23 cellular contexts compared by ENCODE assay signal in genomic region chr2:175955168-175955567, GRCh38.
"Had no signal": no experiment of that assay in that cellular context is flagged by ENCODE, and none has a peak within 500 bp of the region (broad histone marks: within the 10 kb centered on the region; RNA-seq: fewer than 3 reads in every experiment).

No MANE protein-coding gene starts in this region.

- H3K27ac ChIP-seq: breast epithelium, SJSA1 had no signal

- H3K9me3 Mint-ChIP-seq: activated naive CD4-positive, alpha-beta T cell treated with anti-CD3 and anti-CD28 coated beads, Interleukin-2, amount 50 U/mL, for 24 hours; activated T-helper 1 cell treated with anti-CD3 and anti-CD28 coated beads, Interleukin-12 subunit alpha, Interleukin-12 subunit beta, Interleukin-2, Interleukin-4 antibody, amounts not matched to agents 30 ng/mL and 10 ng/mL and 1 ng/mL, durations not matched to agents 14 hours and 24 hours and 36 hours; T-helper 1 cell treated with Interleukin-12 subunit alpha and Interleukin-12 subunit beta and Interleukin-4 antibody, amounts not matched to agents 30 μg/mL and 1 μg/mL, for 36 hours had no signal

- H3K4me1 ChIP-seq: breast epithelium, SJSA1 had no signal

- H3K4me3 Mint-ChIP-seq: activated CD8-positive, alpha-beta T cell treated with anti-CD3 and anti-CD28 coated beads for 36 hours; activated naive CD4-positive, alpha-beta T cell treated with anti-CD3 and anti-CD28 coated beads, Interleukin-2, amount 50 U/mL, for 24 hours; activated T-helper 1 cell treated with anti-CD3 and anti-CD28 coated beads, Interleukin-12 subunit alpha, Interleukin-12 subunit beta, Interleukin-2, Interleukin-4 antibody, amounts not matched to agents 30 ng/mL and 10 ng/mL and 1 ng/mL, durations not matched to agents 14 hours and 24 hours and 36 hours; T-helper 1 cell treated with Interleukin-12 subunit alpha and Interleukin-12 subunit beta and Interleukin-4 antibody, amounts not matched to agents 30 μg/mL and 1 μg/mL, for 36 hours had no signal

- H3K27me3 Mint-ChIP-seq: activated CD8-positive, alpha-beta T cell treated with anti-CD3 and anti-CD28 coated beads for 36 hours; activated naive CD4-positive, alpha-beta T cell treated with anti-CD3 and anti-CD28 coated beads, Interleukin-2, amount 50 U/mL, for 24 hours had no signal

- H3K27me3 ChIP-seq: breast epithelium, SJSA1 had no signal

- H3K27ac Mint-ChIP-seq: activated CD8-positive, alpha-beta T cell treated with anti-CD3 and anti-CD28 coated beads for 36 hours; activated naive CD4-positive, alpha-beta T cell treated with anti-CD3 and anti-CD28 coated beads, Interleukin-2, amount 50 U/mL, for 24 hours; activated T-helper 1 cell treated with anti-CD3 and anti-CD28 coated beads, Interleukin-12 subunit alpha, Interleukin-12 subunit beta, Interleukin-2, Interleukin-4 antibody, amounts not matched to agents 30 ng/mL and 10 ng/mL and 1 ng/mL, durations not matched to agents 14 hours and 24 hours and 36 hours; T-helper 1 cell treated with Interleukin-12 subunit alpha and Interleukin-12 subunit beta and Interleukin-4 antibody, amounts not matched to agents 30 μg/mL and 1 μg/mL, for 36 hours had no signal

- H3K4me3 ChIP-seq: breast epithelium, SJSA1 had no signal

- DNase-seq: activated CD4-positive, alpha-beta T cell treated with anti-CD3 and anti-CD28 coated beads for 4 hours; activated CD8-positive, alpha-beta memory T cell treated with anti-CD3 and anti-CD28 coated beads, Interleukin-2, amount 50 U/mL, for 4 hours; activated CD8-positive, alpha-beta T cell treated with anti-CD3 and anti-CD28 coated beads for 36 hours; activated effector memory CD4-positive, alpha-beta T cell treated with Interleukin-2 at 50 U/mL for 16 hours; activated naive CD4-positive, alpha-beta T cell; aorta; caudate nucleus; KG1; NCI-H1092 treated with DMSO at 0.1 percent for 48 hours; NCI-H1417 treated with DMSO at 0.1 percent for 48 hours; NCI-H187; NCI-H2227 treated with DMSO at 0.1 percent for 48 hours; NCI-H446 treated with DMSO at 0.1 percent for 48 hours; NCI-H524 treated with DMSO at 0.1 percent for 48 hours; NCI-H774; PC-3; SHP77 had no signal

- H3K36me3 ChIP-seq: breast epithelium had no signal

- H3K9me3 ChIP-seq: breast epithelium, SJSA1 had no signal

- H3K4me1 Mint-ChIP-seq: activated naive CD4-positive, alpha-beta T cell treated with anti-CD3 and anti-CD28 coated beads, Interleukin-2, amount 50 U/mL, for 24 hours had no signal

- ATAC-seq: activated CD4-positive, CD25-positive, alpha-beta regulatory T cell treated with anti-CD3 and anti-CD28 coated beads, Interleukin-2, amount 50 U/mL, for 24 hours; activated CD8-positive, alpha-beta T cell treated with anti-CD3 and anti-CD28 coated beads for 36 hours; PC-3 had no signal
